Comparison of ENCODE assay signal across 25 cellular contexts in the genomic region with DNA sequence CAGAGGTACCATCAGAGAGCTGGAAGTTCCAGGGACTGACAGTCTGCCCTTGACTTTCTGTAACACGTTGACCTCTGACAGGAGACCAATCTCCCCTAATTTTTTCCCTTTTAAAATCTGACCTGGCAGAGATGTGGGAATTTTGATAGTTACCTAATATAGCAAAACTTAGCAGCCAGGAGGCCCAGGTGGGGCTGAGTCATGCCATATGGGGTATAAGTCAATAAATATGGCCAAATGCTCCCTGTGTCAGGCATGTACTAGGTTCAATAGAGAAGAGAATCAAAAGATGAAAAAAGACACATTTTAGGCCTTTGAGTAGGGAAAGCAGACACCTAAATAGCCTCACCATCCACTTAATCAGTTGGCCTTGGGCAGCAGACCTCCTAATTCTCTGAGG.
"Had no signal": no experiment of that assay in that cellular context is flagged by ENCODE, and none has a peak within 500 bp of the region (broad histone marks: within the 10 kb centered on the region; RNA-seq: fewer than 3 reads in every experiment).

No MANE protein-coding gene starts in this region.

- DNase-seq: cerebellar nuclear complex; cortex of kidney; dorsolateral prefrontal cortex; effector CD4-positive, alpha-beta T cell; foreskin melanocyte; glutamatergic neuron; heart right ventricle; hippocampal formation; left cardiac atrium; left lung; naive thymus-derived CD8-positive, alpha-beta T cell; nephron progenitor cell; nucleus accumbens; spleen; stimulated activated CD4-positive, alpha-beta T cell treated with anti-CD3 and anti-CD28 coated beads, Interleukin-4, amount 100 ng/mL, for 4 hours; stimulated activated naive CD8-positive, alpha-beta T cell treated with anti-CD3 and anti-CD28 coated beads, Interleukin-15, Interleukin-2, amounts not matched to agents 100 U/mL and 50 U/mL, for 24 hours; substantia nigra; testis; tibial artery had no signal

- H3K36me3 ChIP-seq: esophagus muscularis mucosa, heart right ventricle, left lung, prostate gland, right atrium auricular region, spleen, tibial artery had no signal

- H3K27me3 ChIP-seq: esophagus muscularis mucosa, right atrium auricular region, spleen, testis had no signal

- H3K4me1 ChIP-seq: parathyroid adenoma, testis had no signal

- H3K9me3 ChIP-seq: esophagus muscularis mucosa, heart right ventricle, left lung, prostate gland, right atrium auricular region, spleen, testis, tibial artery had no signal

- H3K4me3 ChIP-seq: dorsolateral prefrontal cortex, esophagus muscularis mucosa, heart right ventricle, left lung, prostate gland, right atrium auricular region, skin epidermis, spleen, testis, tibial artery had no signal

- H3K9ac ChIP-seq: parathyroid adenoma had no signal

- H3K27ac ChIP-seq: dorsolateral prefrontal cortex, esophagus muscularis mucosa, heart right ventricle, left lung, parathyroid adenoma, prostate gland, right atrium auricular region, skin epidermis, spleen, testis, tibial artery had no signal

- ATAC-seq: heart right ventricle; left cardiac atrium; left lung; naive thymus-derived CD8-positive, alpha-beta T cell; stimulated activated memory B cell treated with anti-CD40 and anti-IgM and Interleukin-4, amounts not matched to agents 10 μg/mL and 1 μg/mL and 100 μg/mL, for 72 hours; stimulated activated naive CD8-positive, alpha-beta T cell treated with anti-CD3 and anti-CD28 coated beads, Interleukin-15, Interleukin-2, amounts not matched to agents 100 U/mL and 50 U/mL, for 24 hours had no signal

- H2AFZ ChIP-seq: parathyroid adenoma had no signal
